20 cellular contexts compared by ENCODE assay signal in genomic region chr1:200427744-200428143, GRCh38.
"Had no signal": no experiment of that assay in that cellular context is flagged by ENCODE, and none has a peak within 500 bp of the region (broad histone marks: within the 10 kb centered on the region; RNA-seq: fewer than 3 reads in every experiment).

No MANE protein-coding gene starts in this region.

- DNase-seq: activated CD4-positive, alpha-beta T cell treated with anti-CD3 and anti-CD28 coated beads, Interleukin-2, amount 50 U/mL, for 48 hours; activated gamma-delta T cell; activated T-cell treated with anti-CD3 and anti-CD28 coated beads, Interleukin-2, amount 50 U/mL, for 4 hours; body of pancreas; caudate nucleus; colonic mucosa; hypothalamus; kidney; left ventricle myocardium inferior; mesendoderm; occipital lobe; stimulated activated CD4-positive, alpha-beta T cell treated with anti-CD3 and anti-CD28 coated beads, Interleukin-15, amount 100 ng/mL, for 24 hours; stimulated activated CD4-positive, alpha-beta T cell treated with anti-CD3 and anti-CD28 coated beads, Interleukin-4, amount 100 ng/mL, for 1 hour; stimulated activated naive B cell treated with anti-CD40 and anti-IgM and Interleukin-4, amounts not matched to agents 10 μg/mL and 1 μg/mL and 100 μg/mL, for 72 hours; thyroid gland had no signal

- H3K9me3 ChIP-seq: body of pancreas, colonic mucosa, left ventricle myocardium inferior, right atrium auricular region, thyroid gland had no signal

- H3K4me1 Mint-ChIP-seq: nephron had no signal

- H3K36me3 Mint-ChIP-seq: activated naive CD4-positive, alpha-beta T cell treated with anti-CD3 and anti-CD28 coated beads, Interleukin-2, amount 50 U/mL, for 72 hours had no signal

- H3K4me3 Mint-ChIP-seq: activated T-cell treated with anti-CD3 and anti-CD28 coated beads, Interleukin-2, amount 50 U/mL, for 4 hours; nephron; stimulated activated naive B cell treated with anti-CD40 and anti-IgM and Interleukin-4, amounts not matched to agents 10 μg/mL and 1 μg/mL and 100 μg/mL, for 72 hours had no signal

- H3K4me1 ChIP-seq: body of pancreas, colonic mucosa, left ventricle myocardium inferior, right atrium auricular region, thyroid gland had no signal

- H3K27me3 Mint-ChIP-seq: progenitor cell of endocrine pancreas had no signal

- H3K27ac ChIP-seq: body of pancreas, colonic mucosa, left ventricle myocardium inferior, right atrium auricular region, skin epidermis, thyroid gland had no signal

- H3K4me3 ChIP-seq: body of pancreas, colonic mucosa, left ventricle myocardium inferior, right atrium auricular region, skin epidermis, thyroid gland had no signal

- H3K9me3 Mint-ChIP-seq: activated naive CD4-positive, alpha-beta T cell treated with anti-CD3 and anti-CD28 coated beads, Interleukin-2, amount 50 U/mL, for 72 hours; activated T-cell treated with anti-CD3 and anti-CD28 coated beads, Interleukin-2, amount 50 U/mL, for 4 hours had no signal

- H3K36me3 ChIP-seq: colonic mucosa, left ventricle myocardium inferior, right atrium auricular region, thyroid gland had no signal

- ATAC-seq: body of pancreas had no signal

- H3K27ac Mint-ChIP-seq: activated naive CD4-positive, alpha-beta T cell treated with anti-CD3 and anti-CD28 coated beads, Interleukin-2, amount 50 U/mL, for 72 hours; nephron; progenitor cell of endocrine pancreas; stimulated activated naive B cell treated with anti-CD40 and anti-IgM and Interleukin-4, amounts not matched to agents 10 μg/mL and 1 μg/mL and 100 μg/mL, for 72 hours had no signal

- H3K27me3 ChIP-seq: body of pancreas, colonic mucosa, right atrium auricular region, thyroid gland had no signal
